27 cellular contexts compared by ENCODE assay signal in genomic region chr2:240637901-240638175, GRCh38. TPM values are rescaled to one million over a fixed set of nuclear protein-coding genes. Genes with fewer than 3 reads are reported as not detected.
DNase-seq lines count a peak whose midpoint lies in the region; TF ChIP-seq lines count a peak whose summit lies in the region.
"Had no signal": no experiment of that assay in that cellular context is flagged by ENCODE, and none has a peak within 500 bp of the region (broad histone marks: within the 10 kb centered on the region; RNA-seq: fewer than 3 reads in every experiment).

No MANE protein-coding gene starts in this region.

- H3K4me1 Mint-ChIP-seq in endothelial cell (ENCODE audit: unreplicated experiment), result no peaks in the 10 kb centered on the region

- peaks cover 7% of the 10 kb centered on the region for H3K9me3 Mint-ChIP-seq in endothelial cell (ENCODE audit: unreplicated experiment)

- DNase-seq in activated effector memory CD4-positive, alpha-beta T cell treated with anti-CD3 and anti-CD28 coated beads, Interleukin-2, amount 50 U/mL, for 16 hours, result peak; percentile 47
- DNase-seq in activated effector memory CD4-positive, alpha-beta T cell treated with Interleukin-2 at 50 U/mL for 16 hours, result no peak
- DNase-seq in endothelial cell (ENCODE audit: low spot score), result no peak
- peak; percentile 55 for DNase-seq in osteoblast (ENCODE audit: insufficient read length, low spot score, missing footprints)
- DNase-seq in testis, result peak; percentile 10
- no peak for DNase-seq in NCI-H774 (lab: John Stamatoyannopoulos, UW)
- DNase-seq in SK-N-DZ (ENCODE audit: low spot score), result no peak
- DNase-seq: AML-193; CD4-positive, alpha-beta T cell; DMS53; GM23248; H7; Kasumi-1; NCI-H1105; NCI-H1436 treated with DMSO at 0.1 percent for 48 hours; NCI-H1930; NCI-H2107; NCI-H524; NCI-H748 treated with DMSO at 0.1 percent for 48 hours; PC-3 had no signal

- H3K27me3 ChIP-seq in osteoblast (ENCODE audit: insufficient read depth, low read length) (peaks cover 11% of the 10 kb centered on the region), testis (no peaks in the 10 kb centered on the region)
- H3K27me3 ChIP-seq: BLaER1 treated with 17β-estradiol and CSF1 and Interleukin-3, amounts not matched to agents 10 nM and 100 nM had no signal

- no peaks in the 10 kb centered on the region for H4K20me1 ChIP-seq in osteoblast (ENCODE audit: insufficient read depth, low read length)
- H4K20me1 ChIP-seq: BLaER1 treated with 17β-estradiol and CSF1 and Interleukin-3, amounts not matched to agents 10 nM and 100 nM had no signal

- H3K4me3 Mint-ChIP-seq in endothelial cell (ENCODE audit: unreplicated experiment), result peak overlapping the region; percentile 10
- H3K4me3 Mint-ChIP-seq: CD4-positive, alpha-beta T cell had no signal

- 53 to 67% methylated on average over 3 to 4 of the region's 4 CpGs for WGBS in testis, 2 donors

- intact Hi-C loops in testis (cut with DNase I; ENCODE audit: low total_unique reads), result no loop called here

- no peak overlapping the region for H3K4me3 ChIP-seq in osteoblast (ENCODE audit: insufficient read depth, low read length)
- no peak overlapping the region for H3K4me3 ChIP-seq in testis
- H3K4me3 ChIP-seq: A549; BLaER1 treated with 17β-estradiol and CSF1 and Interleukin-3, amounts not matched to agents 10 nM and 100 nM; GM23248; K562 had no signal

- H2AFZ ChIP-seq in osteoblast (ENCODE audit: low read length), result no peak overlapping the region
- H2AFZ ChIP-seq: GM23248 had no signal

- TF ChIP-seq CTCF in endothelial cell (IDR thresholded peaks at IDR 0.05; ENCODE audit: unreplicated experiment) (no peak), osteoblast (IDR thresholded peaks at IDR 0.05; ENCODE audit: extremely low read depth, low read depth, low read length) (no peak), testis (IDR thresholded peaks at IDR 0.05) (no peak)

- TF ChIP-seq POLR2A in testis (IDR thresholded peaks at IDR 0.05), result no peak

- no peaks in the 10 kb centered on the region for H3K36me3 ChIP-seq in osteoblast (ENCODE audit: insufficient read depth, low read length)
- no peaks in the 10 kb centered on the region for H3K36me3 ChIP-seq in testis (ENCODE audit: low read depth, missing control alignments)

- H3K9me3 ChIP-seq in osteoblast (ENCODE audit: low read depth, low read length), result peaks cover 3% of the 10 kb centered on the region
- no peaks in the 10 kb centered on the region for H3K9me3 ChIP-seq in testis

- no peak overlapping the region for H3K4me2 ChIP-seq in osteoblast (ENCODE audit: insufficient read depth, low read length)
- H3K4me2 ChIP-seq: A549; BLaER1 treated with 17β-estradiol and CSF1 and Interleukin-3, amounts not matched to agents 10 nM and 100 nM had no signal

- H3K4me1 ChIP-seq in osteoblast (ENCODE audit: insufficient read depth, low read length) (no peaks in the 10 kb centered on the region), testis (peaks cover 16% of the 10 kb centered on the region)
- H3K4me1 ChIP-seq: A549; BLaER1 treated with 17β-estradiol and CSF1 and Interleukin-3, amounts not matched to agents 10 nM and 100 nM had no signal

- peaks cover 10% of the 10 kb centered on the region for H3K36me3 Mint-ChIP-seq in endothelial cell (ENCODE audit: low read depth, unreplicated experiment)

- H3K27ac ChIP-seq in osteoblast (ENCODE audit: low read depth, low read length), result no peak overlapping the region
- peak overlapping the region; percentile 22 to 73 for H3K27ac ChIP-seq in testis
- H3K27ac ChIP-seq: A549; BLaER1 treated with 17β-estradiol and CSF1 and Interleukin-3, amounts not matched to agents 10 nM and 100 nM; GM23248 had no signal

- no peaks in the 10 kb centered on the region for H3K79me2 ChIP-seq in osteoblast (ENCODE audit: insufficient read depth, low read length)

- no peak overlapping the region for H3K27ac Mint-ChIP-seq in endothelial cell (ENCODE audit: unreplicated experiment)
- H3K27ac Mint-ChIP-seq: CD4-positive, alpha-beta T cell had no signal

- H3K27me3 Mint-ChIP-seq in endothelial cell (ENCODE audit: unreplicated experiment), result peaks cover 17% of the 10 kb centered on the region
- H3K27me3 Mint-ChIP-seq: CD4-positive, alpha-beta T cell had no signal

RNA-seq across cellular contexts. Expression of gene GPR35, which starts 12.6 kb away (rescaled TPM):
- total RNA-seq in endothelial cell (ENCODE audit: unreplicated experiment), result 0.77 TPM
- 1.1 and 1.5 TPM in 2 replicates for total RNA-seq in osteoblast
- total RNA-seq in testis, result 10 to 100 TPM in 1 of 2 donors, 1 to 10 TPM in 1; 9.5 to 11.5 TPM
- polyA plus RNA-seq in testis (ENCODE audit: insufficient read depth, low read depth, low replicate concordance), result 3.1 TPM
- polyA plus RNA-seq in SK-N-DZ (2014; cell fraction: cytosol; rRNA removed), result not detected in 2 replicates
- 0.16 TPM in 1 of 2 replicates, not detected in the other for polyA plus RNA-seq in SK-N-DZ (2014; cell fraction: nucleus; rRNA removed)
- total RNA-seq: G401, GM23248, H7, SK-MEL-5 had no signal

RNA-seq across cellular contexts. Expression of gene AQP12B, which starts 44.8 kb away (rescaled TPM):
- total RNA-seq in endothelial cell (ENCODE audit: unreplicated experiment) (not detected), osteoblast (not detected in 2 replicates), testis (not detected)
- not detected for polyA plus RNA-seq in testis (ENCODE audit: insufficient read depth, low read depth, low replicate concordance)
- polyA plus RNA-seq in SK-N-DZ (2014; cell fraction: cytosol; rRNA removed), result not detected in 2 replicates
- polyA plus RNA-seq in SK-N-DZ (2014; cell fraction: nucleus; rRNA removed), result 0.31 TPM in 1 of 2 replicates, not detected in the other
- total RNA-seq: CD4-positive, alpha-beta T cell; Daoy; G401; GM23248; H7; K562; M059J; PC-3; SK-MEL-5 had no signal
- polyA plus RNA-seq: A549, GM23248, K562 had no signal

RNA-seq across cellular contexts. Expression of gene CAPN10, which starts 51.3 kb away (rescaled TPM):
- total RNA-seq in endothelial cell (ENCODE audit: unreplicated experiment) (47.8 TPM), osteoblast (21.0 and 22.1 TPM in 2 replicates), testis (100 to 1,000 TPM in 1 of 2 donors, 10 to 100 TPM in 1; 66.5 to 104 TPM)
- polyA plus RNA-seq in testis (ENCODE audit: insufficient read depth, low read depth, low replicate concordance), result 29.8 TPM
- polyA plus RNA-seq in SK-N-DZ (2014; cell fraction: cytosol; rRNA removed), result 33.5 and 49.4 TPM in 2 replicates
- polyA plus RNA-seq in SK-N-DZ (2014; cell fraction: nucleus; rRNA removed), result 222 and 266 TPM in 2 replicates

RNA-seq across cellular contexts. Expression of gene AQP12A, which starts 53.8 kb away (rescaled TPM):
- total RNA-seq in endothelial cell (ENCODE audit: unreplicated experiment) (not detected), osteoblast (not detected in 2 replicates), testis (not detected)
- not detected for polyA plus RNA-seq in testis (ENCODE audit: insufficient read depth, low read depth, low replicate concordance)
- not detected in 2 replicates for polyA plus RNA-seq in SK-N-DZ (2014; cell fraction: cytosol; rRNA removed)
- not detected in 2 replicates for polyA plus RNA-seq in SK-N-DZ (2014; cell fraction: nucleus; rRNA removed)
- total RNA-seq: CD4-positive, alpha-beta T cell; Daoy; G401; GM23248; H7; K562; M059J; PC-3; SK-MEL-5 had no signal
- polyA plus RNA-seq: A549, GM23248, K562 had no signal

Comparison
In these comparisons a context has a peak if more than half of its experiments do, and no peak if none do; other contexts are left out.
1. DNase-seq: peak in activated effector memory CD4-positive, alpha-beta T cell treated with anti-CD3 and anti-CD28 coated beads, Interleukin-2, amount 50 U/mL, for 16 hours (single experiment), osteoblast (single experiment) and testis (single experiment); none in activated effector memory CD4-positive, alpha-beta T cell treated with Interleukin-2 at 50 U/mL for 16 hours (single experiment), endothelial cell (single experiment), NCI-H774 (single experiment) and SK-N-DZ (single experiment).